ENCODE assay signal across 9 cellular contexts in the genomic region with DNA sequence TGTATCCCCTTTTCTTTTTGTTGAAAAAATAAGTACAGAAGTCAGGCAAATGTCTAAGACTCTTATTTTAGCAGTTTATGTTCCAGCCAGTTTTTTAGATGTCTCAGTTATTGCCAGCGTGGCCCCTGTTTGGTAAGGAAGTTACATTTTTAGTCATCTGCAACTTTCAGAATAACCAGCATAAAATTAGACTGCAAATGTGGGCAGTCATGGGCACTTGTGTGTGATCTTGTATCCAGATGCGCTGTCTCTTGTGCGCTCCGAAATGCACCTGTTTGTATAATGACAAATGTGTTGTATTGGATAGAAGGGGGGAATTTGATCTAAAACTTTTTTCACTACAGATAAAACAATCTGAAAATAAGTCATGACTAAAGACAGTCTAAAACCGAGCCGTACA. TPM values are rescaled to one million over a fixed set of nuclear protein-coding genes. Genes with fewer than 3 reads are reported as not detected.
DNase-seq lines count a peak whose midpoint lies in the region; ATAC-seq and TF ChIP-seq lines count a peak whose summit lies in the region.
"Had no signal": no experiment of that assay in that cellular context is flagged by ENCODE, and none has a peak within 500 bp of the region (broad histone marks: within the 10 kb centered on the region; RNA-seq: fewer than 3 reads in every experiment).

No MANE protein-coding gene starts in this region.

- DNase-seq in GM12864 (ENCODE audit: low read depth) (peak; percentile 41), chondrocyte (ENCODE audit: low spot score) (no peak), retina (no peak), GM13976 (ENCODE audit: low spot score) (no peak), substantia nigra (lab: John Stamatoyannopoulos, UW) (no peak), Ammon's horn (ENCODE audit: low spot score) (no peak)

- no peaks in the 10 kb centered on the region for H3K27me3 Mint-ChIP-seq in chondrocyte (ENCODE audit: low read depth)

- peak overlapping the region; percentile 37 for H3K27ac Mint-ChIP-seq in chondrocyte (ENCODE audit: unreplicated experiment)

- no peak overlapping the region for H3K4me3 Mint-ChIP-seq in chondrocyte (ENCODE audit: unreplicated experiment)

- in situ Hi-C loops in GM13976 (cut with MboI; ENCODE audit: low sequenced_read_pairs, unreplicated experiment) = no loop called here

- H3K4me1 Mint-ChIP-seq in chondrocyte (ENCODE audit: low read depth) = peaks cover 13% of the 10 kb centered on the region

- peak; percentile 41 for ATAC-seq in GM19468 (IDR thresholded peaks at IDR 0.05; ENCODE audit: extremely low read depth, unreplicated experiment)
- ATAC-seq in HG03460 (IDR thresholded peaks at IDR 0.05; ENCODE audit: unreplicated experiment) = peak; percentile 45

- peaks cover 2% of the 10 kb centered on the region for H3K36me3 Mint-ChIP-seq in chondrocyte (ENCODE audit: low read depth)

- H3K4me3 ChIP-seq in GM12864 (ENCODE audit: low read depth, low read length) = no peak overlapping the region
- H3K4me3 ChIP-seq: smooth muscle cell had no signal

- TF ChIP-seq CTCF in GM12864 (IDR thresholded peaks at IDR 0.05; ENCODE audit: low read depth, low read length, missing control alignments) (no peak), chondrocyte (IDR thresholded peaks at IDR 0.05) (no peak), GM13976 (IDR thresholded peaks at IDR 0.05; ENCODE audit: borderline replicate concordance, control extremely low read depth, extremely low read depth, insufficient read depth, missing control alignments) (no peak)

- no peak overlapping the region for H3K27ac ChIP-seq in substantia nigra (ENCODE audit: low read depth, low read length, poor library complexity, severe bottlenecking)

- H3K9me3 Mint-ChIP-seq in chondrocyte (ENCODE audit: low read depth) = peaks cover 2% of the 10 kb centered on the region

RNA-seq across cellular contexts. Expression of a gene that starts 44.3 kb away (rescaled TPM):
- total RNA-seq in chondrocyte = 2.2 to 4.2 TPM (median 4.2 TPM) in 3 replicates
